Comparison of ENCODE assay signal across 1 cellular context in the genomic region with DNA sequence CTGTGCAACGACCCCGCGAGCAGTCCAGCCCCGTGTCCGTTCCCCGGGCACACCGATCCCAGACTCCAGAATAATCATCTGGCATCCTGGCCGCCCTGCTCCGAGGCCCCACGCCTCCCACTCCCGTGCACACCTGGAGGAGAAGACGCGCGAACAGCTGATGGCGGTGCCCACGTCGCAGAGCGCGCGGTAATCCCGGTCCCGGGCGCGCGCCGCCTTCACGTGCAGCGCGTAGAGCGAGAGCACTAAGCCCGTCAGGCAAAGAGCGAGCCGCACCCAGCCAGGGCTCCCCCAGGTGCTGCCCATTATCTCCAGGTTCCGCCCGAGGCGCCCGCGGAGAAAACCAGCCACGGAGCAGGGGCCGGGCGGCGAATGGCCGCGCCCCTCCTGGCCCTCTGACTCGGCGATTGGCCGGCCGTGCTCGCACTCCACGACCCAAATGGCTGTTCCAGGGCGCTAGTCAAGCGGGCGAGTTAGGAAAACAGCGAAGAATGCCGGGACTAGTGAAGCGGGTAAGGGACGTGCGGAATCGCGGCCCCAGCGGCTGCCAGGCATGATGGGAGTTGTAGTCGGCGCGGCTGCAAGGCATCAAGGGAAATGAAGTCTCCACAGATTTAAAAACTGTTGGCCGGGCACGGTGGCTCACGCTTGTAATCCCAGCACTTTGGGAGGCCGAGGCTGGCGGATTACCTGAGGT.
TF ChIP-seq lines count a peak whose summit lies in the region.

A gene (minus strand): TSS at position 374 of the 697 bp plus-strand sequence. CDS start 68 bp downstream, at position 306.

TF ChIP-seq in HepG2, 621 proteins besides CTCF, POLR2A, EP300 and RAD21 (continued from another document and continues in another):
- TF ChIP-seq, protein P1, sequence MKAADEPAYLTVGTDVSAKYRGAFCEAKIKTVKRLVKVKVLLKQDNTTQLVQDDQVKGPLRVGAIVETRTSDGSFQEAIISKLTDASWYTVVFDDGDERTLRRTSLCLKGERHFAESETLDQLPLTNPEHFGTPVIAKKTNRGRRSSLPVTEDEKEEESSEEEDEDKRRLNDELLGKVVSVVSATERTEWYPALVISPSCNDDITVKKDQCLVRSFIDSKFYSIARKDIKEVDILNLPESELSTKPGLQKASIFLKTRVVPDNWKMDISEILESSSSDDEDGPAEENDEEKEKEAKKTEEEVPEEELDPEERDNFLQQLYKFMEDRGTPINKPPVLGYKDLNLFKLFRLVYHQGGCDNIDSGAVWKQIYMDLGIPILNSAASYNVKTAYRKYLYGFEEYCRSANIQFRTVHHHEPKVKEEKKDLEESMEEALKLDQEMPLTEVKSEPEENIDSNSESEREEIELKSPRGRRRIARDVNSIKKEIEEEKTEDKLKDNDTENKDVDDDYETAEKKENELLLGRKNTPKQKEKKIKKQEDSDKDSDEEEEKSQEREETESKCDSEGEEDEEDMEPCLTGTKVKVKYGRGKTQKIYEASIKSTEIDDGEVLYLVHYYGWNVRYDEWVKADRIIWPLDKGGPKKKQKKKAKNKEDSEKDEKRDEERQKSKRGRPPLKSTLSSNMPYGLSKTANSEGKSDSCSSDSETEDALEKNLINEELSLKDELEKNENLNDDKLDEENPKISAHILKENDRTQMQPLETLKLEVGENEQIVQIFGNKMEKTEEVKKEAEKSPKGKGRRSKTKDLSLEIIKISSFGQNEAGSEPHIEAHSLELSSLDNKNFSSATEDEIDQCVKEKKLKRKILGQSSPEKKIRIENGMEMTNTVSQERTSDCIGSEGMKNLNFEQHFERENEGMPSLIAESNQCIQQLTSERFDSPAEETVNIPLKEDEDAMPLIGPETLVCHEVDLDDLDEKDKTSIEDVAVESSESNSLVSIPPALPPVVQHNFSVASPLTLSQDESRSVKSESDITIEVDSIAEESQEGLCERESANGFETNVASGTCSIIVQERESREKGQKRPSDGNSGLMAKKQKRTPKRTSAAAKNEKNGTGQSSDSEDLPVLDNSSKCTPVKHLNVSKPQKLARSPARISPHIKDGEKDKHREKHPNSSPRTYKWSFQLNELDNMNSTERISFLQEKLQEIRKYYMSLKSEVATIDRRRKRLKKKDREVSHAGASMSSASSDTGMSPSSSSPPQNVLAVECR (CRISPR knock-in tag; IDR thresholded peaks at IDR 0.05; ENCODE audit: borderline replicate concordance): peak; percentile 93; the same call in 1 of the 2 replicates
- TF ChIP-seq ZNF329 (CRISPR knock-in tag; IDR thresholded peaks at IDR 0.05; ENCODE audit: low read depth): peak; percentile 78; the same call in 1 of the 2 replicates
- no peak for TF ChIP-seq LCORL (IDR thresholded peaks at IDR 0.05)
- peak; percentile 85 for TF ChIP-seq LCORL (CRISPR knock-in tag; IDR thresholded peaks at IDR 0.05)
- TF ChIP-seq SRSF1 (optimal IDR thresholded peaks at IDR 0.05; ENCODE audit: low read depth, low read length): peak; percentile 40
- peak; percentile 94 for TF ChIP-seq EED (CRISPR knock-in tag; IDR thresholded peaks at IDR 0.05)
- peak; percentile 79 for TF ChIP-seq ZNF160 (CRISPR knock-in tag; IDR thresholded peaks at IDR 0.05)
- TF ChIP-seq, protein P2, sequence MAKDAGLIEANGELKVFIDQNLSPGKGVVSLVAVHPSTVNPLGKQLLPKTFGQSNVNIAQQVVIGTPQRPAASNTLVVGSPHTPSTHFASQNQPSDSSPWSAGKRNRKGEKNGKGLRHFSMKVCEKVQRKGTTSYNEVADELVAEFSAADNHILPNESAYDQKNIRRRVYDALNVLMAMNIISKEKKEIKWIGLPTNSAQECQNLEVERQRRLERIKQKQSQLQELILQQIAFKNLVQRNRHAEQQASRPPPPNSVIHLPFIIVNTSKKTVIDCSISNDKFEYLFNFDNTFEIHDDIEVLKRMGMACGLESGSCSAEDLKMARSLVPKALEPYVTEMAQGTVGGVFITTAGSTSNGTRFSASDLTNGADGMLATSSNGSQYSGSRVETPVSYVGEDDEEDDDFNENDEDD (CRISPR knock-in tag; IDR thresholded peaks at IDR 0.05; ENCODE audit: borderline replicate concordance): peak; percentile 89
- TF ChIP-seq ZZZ3 (CRISPR knock-in tag; IDR thresholded peaks at IDR 0.05; ENCODE audit: borderline replicate concordance): no peak
- peak; percentile 80 for TF ChIP-seq ZNF431 (CRISPR knock-in tag; IDR thresholded peaks at IDR 0.05; ENCODE audit: borderline replicate concordance, low read depth)
- no peak for TF ChIP-seq SNRNP70 (IDR thresholded peaks at IDR 0.05; ENCODE audit: low read depth, low read length)
- TF ChIP-seq, protein P3, sequence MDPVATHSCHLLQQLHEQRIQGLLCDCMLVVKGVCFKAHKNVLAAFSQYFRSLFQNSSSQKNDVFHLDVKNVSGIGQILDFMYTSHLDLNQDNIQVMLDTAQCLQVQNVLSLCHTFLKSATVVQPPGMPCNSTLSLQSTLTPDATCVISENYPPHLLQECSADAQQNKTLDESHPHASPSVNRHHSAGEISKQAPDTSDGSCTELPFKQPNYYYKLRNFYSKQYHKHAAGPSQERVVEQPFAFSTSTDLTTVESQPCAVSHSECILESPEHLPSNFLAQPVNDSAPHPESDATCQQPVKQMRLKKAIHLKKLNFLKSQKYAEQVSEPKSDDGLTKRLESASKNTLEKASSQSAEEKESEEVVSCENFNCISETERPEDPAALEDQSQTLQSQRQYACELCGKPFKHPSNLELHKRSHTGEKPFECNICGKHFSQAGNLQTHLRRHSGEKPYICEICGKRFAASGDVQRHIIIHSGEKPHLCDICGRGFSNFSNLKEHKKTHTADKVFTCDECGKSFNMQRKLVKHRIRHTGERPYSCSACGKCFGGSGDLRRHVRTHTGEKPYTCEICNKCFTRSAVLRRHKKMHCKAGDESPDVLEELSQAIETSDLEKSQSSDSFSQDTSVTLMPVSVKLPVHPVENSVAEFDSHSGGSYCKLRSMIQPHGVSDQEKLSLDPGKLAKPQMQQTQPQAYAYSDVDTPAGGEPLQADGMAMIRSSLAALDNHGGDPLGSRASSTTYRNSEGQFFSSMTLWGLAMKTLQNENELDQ (CRISPR knock-in tag; IDR thresholded peaks at IDR 0.05; ENCODE audit: borderline replicate concordance): peak; percentile 69; the same call in 1 of the 2 replicates
- TF ChIP-seq HNRNPH1 (optimal IDR thresholded peaks at IDR 0.05; ENCODE audit: low read depth, low read length): no peak
- peak; percentile 60; the same call in 1 of the 2 replicates for TF ChIP-seq ZFYVE20 (CRISPR knock-in tag; IDR thresholded peaks at IDR 0.05; ENCODE audit: borderline replicate concordance, low read depth)
- TF ChIP-seq BHLHE40 (IDR thresholded peaks at IDR 0.05; ENCODE audit: low read length): peak; percentile 14; the same call in 1 of the 2 replicates
- TF ChIP-seq ZFP82 (CRISPR knock-in tag; IDR thresholded peaks at IDR 0.05; ENCODE audit: borderline replicate concordance): 0 out of 2 replicates have a peak, but pooled peaks have one; percentile 15
- TF ChIP-seq, protein P4, sequence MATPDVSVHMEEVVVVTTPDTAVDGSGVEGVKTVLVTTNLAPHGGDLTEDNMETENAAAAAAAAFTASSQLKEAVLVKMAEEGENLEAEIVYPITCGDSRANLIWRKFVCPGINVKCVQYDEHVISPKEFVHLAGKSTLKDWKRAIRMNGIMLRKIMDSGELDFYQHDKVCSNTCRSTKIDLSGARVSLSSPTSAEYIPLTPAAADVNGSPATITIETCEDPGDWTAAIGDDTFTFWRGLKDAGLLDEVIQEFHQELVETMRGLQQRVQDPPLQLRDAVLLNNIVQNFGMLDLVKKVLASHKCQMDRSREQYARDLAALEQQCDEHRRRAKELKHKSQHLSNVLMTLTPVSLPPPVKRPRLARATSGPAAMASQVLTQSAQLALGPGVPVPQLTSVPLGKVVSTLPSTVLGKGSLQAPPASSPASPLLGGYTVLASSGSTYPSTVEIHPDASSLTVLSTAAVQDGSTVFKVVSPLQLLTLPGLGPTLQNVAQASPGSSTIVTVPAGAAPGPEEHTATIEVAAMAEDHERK (CRISPR knock-in tag; IDR thresholded peaks at IDR 0.05; ENCODE audit: low read depth): peak; percentile 75
- TF ChIP-seq, protein P5, sequence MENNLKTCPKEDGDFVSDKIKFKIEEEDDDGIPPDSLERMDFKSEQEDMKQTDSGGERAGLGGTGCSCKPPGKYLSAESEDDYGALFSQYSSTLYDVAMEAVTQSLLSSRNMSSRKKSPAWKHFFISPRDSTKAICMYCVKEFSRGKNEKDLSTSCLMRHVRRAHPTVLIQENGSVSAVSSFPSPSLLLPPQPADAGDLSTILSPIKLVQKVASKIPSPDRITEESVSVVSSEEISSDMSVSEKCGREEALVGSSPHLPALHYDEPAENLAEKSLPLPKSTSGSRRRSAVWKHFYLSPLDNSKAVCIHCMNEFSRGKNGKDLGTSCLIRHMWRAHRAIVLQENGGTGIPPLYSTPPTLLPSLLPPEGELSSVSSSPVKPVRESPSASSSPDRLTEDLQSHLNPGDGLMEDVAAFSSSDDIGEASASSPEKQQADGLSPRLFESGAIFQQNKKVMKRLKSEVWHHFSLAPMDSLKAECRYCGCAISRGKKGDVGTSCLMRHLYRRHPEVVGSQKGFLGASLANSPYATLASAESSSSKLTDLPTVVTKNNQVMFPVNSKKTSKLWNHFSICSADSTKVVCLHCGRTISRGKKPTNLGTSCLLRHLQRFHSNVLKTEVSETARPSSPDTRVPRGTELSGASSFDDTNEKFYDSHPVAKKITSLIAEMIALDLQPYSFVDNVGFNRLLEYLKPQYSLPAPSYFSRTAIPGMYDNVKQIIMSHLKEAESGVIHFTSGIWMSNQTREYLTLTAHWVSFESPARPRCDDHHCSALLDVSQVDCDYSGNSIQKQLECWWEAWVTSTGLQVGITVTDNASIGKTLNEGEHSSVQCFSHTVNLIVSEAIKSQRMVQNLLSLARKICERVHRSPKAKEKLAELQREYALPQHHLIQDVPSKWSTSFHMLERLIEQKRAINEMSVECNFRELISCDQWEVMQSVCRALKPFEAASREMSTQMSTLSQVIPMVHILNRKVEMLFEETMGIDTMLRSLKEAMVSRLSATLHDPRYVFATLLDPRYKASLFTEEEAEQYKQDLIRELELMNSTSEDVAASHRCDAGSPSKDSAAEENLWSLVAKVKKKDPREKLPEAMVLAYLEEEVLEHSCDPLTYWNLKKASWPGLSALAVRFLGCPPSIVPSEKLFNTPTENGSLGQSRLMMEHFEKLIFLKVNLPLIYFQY (CRISPR knock-in tag; IDR thresholded peaks at IDR 0.05; ENCODE audit: borderline replicate concordance): peak; percentile 84
- TF ChIP-seq, protein P6, sequence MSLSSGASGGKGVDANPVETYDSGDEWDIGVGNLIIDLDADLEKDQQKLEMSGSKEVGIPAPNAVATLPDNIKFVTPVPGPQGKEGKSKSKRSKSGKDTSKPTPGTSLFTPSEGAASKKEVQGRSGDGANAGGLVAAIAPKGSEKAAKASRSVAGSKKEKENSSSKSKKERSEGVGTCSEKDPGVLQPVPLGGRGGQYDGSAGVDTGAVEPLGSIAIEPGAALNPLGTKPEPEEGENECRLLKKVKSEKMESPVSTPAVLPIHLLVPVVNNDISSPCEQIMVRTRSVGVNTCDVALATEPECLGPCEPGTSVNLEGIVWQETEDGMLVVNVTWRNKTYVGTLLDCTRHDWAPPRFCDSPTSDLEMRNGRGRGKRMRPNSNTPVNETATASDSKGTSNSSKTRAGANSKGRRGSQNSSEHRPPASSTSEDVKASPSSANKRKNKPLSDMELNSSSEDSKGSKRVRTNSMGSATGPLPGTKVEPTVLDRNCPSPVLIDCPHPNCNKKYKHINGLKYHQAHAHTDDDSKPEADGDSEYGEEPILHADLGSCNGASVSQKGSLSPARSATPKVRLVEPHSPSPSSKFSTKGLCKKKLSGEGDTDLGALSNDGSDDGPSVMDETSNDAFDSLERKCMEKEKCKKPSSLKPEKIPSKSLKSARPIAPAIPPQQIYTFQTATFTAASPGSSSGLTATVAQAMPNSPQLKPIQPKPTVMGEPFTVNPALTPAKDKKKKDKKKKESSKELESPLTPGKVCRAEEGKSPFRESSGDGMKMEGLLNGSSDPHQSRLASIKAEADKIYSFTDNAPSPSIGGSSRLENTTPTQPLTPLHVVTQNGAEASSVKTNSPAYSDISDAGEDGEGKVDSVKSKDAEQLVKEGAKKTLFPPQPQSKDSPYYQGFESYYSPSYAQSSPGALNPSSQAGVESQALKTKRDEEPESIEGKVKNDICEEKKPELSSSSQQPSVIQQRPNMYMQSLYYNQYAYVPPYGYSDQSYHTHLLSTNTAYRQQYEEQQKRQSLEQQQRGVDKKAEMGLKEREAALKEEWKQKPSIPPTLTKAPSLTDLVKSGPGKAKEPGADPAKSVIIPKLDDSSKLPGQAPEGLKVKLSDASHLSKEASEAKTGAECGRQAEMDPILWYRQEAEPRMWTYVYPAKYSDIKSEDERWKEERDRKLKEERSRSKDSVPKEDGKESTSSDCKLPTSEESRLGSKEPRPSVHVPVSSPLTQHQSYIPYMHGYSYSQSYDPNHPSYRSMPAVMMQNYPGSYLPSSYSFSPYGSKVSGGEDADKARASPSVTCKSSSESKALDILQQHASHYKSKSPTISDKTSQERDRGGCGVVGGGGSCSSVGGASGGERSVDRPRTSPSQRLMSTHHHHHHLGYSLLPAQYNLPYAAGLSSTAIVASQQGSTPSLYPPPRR (CRISPR knock-in tag; IDR thresholded peaks at IDR 0.05; ENCODE audit: borderline replicate concordance): 0 out of 2 replicates have a peak, but pooled peaks have one; percentile 2
- no peak for TF ChIP-seq ZNF20 (CRISPR knock-in tag; IDR thresholded peaks at IDR 0.05)
- TF ChIP-seq IRF2 (CRISPR knock-in tag; IDR thresholded peaks at IDR 0.05): peak; percentile 96
- TF ChIP-seq, protein P7, sequence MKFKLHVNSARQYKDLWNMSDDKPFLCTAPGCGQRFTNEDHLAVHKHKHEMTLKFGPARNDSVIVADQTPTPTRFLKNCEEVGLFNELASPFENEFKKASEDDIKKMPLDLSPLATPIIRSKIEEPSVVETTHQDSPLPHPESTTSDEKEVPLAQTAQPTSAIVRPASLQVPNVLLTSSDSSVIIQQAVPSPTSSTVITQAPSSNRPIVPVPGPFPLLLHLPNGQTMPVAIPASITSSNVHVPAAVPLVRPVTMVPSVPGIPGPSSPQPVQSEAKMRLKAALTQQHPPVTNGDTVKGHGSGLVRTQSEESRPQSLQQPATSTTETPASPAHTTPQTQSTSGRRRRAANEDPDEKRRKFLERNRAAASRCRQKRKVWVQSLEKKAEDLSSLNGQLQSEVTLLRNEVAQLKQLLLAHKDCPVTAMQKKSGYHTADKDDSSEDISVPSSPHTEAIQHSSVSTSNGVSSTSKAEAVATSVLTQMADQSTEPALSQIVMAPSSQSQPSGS (CRISPR knock-in tag; IDR thresholded peaks at IDR 0.05): peak; percentile 53; the same call in 1 of the 2 replicates
- TF ChIP-seq SAP130 (CRISPR knock-in tag; IDR thresholded peaks at IDR 0.05; ENCODE audit: low read depth): peak; percentile 98
- TF ChIP-seq, protein P8, sequence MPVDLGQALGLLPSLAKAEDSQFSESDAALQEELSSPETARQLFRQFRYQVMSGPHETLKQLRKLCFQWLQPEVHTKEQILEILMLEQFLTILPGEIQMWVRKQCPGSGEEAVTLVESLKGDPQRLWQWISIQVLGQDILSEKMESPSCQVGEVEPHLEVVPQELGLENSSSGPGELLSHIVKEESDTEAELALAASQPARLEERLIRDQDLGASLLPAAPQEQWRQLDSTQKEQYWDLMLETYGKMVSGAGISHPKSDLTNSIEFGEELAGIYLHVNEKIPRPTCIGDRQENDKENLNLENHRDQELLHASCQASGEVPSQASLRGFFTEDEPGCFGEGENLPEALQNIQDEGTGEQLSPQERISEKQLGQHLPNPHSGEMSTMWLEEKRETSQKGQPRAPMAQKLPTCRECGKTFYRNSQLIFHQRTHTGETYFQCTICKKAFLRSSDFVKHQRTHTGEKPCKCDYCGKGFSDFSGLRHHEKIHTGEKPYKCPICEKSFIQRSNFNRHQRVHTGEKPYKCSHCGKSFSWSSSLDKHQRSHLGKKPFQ (CRISPR knock-in tag; IDR thresholded peaks at IDR 0.05; ENCODE audit: insufficient replicate concordance): peak; percentile 50
- TF ChIP-seq ZNF350 (CRISPR knock-in tag; IDR thresholded peaks at IDR 0.05; ENCODE audit: borderline replicate concordance, low read depth): peak; percentile 87
- TF ChIP-seq ZNF124 (CRISPR knock-in tag; IDR thresholded peaks at IDR 0.05): peak; percentile 69; the same call in 1 of the 2 replicates
- no peak for TF ChIP-seq ZFP37 (CRISPR knock-in tag; IDR thresholded peaks at IDR 0.05; ENCODE audit: borderline replicate concordance)
- peak; percentile 51; the same call in 1 of the 2 replicates for TF ChIP-seq CHD2 (IDR thresholded peaks at IDR 0.05; ENCODE audit: low read depth, low read length)
- TF ChIP-seq ZNF225 (CRISPR knock-in tag; IDR thresholded peaks at IDR 0.05): peak; percentile 90
